In genomic region chr6:20881365-20881764, GRCh38 we compare ENCODE assay signal across 18 cellular contexts.
"Had no signal": no experiment of that assay in that cellular context is flagged by ENCODE, and none has a peak within 500 bp of the region (broad histone marks: within the 10 kb centered on the region; RNA-seq: fewer than 3 reads in every experiment).

No MANE protein-coding gene starts in this region.

- H3K27me3 ChIP-seq: heart left ventricle, left lung had no signal

- H3K4me2 ChIP-seq: smooth muscle cell had no signal

- DNase-seq: effector memory CD4-positive, alpha-beta T cell; heart left ventricle; hippocampal formation; left lung; lower lobe of right lung; natural killer cell; posterior cingulate gyrus; right cardiac atrium; stimulated activated CD4-positive, alpha-beta T cell treated with anti-CD3 and anti-CD28 coated beads, Interleukin-2, amount 100 ng/mL, for 48 hours; stimulated activated naive CD4-positive, alpha-beta T cell treated with Interleukin-2 at 50 U/mL for 16 hours; trophoblast cell had no signal

- H3K4me3 Mint-ChIP-seq: memory B cell, mesothelial cell of epicardium, natural killer cell, neural crest cell had no signal

- H3K4me1 Mint-ChIP-seq: memory B cell had no signal

- H3K27ac ChIP-seq: heart left ventricle, left lung, lower lobe of right lung had no signal

- H3K4me3 ChIP-seq: heart left ventricle, left lung, lower lobe of right lung, smooth muscle cell had no signal

- FAIRE-seq: endometrium, frontal cortex, islet of Langerhans had no signal

- H3K27ac Mint-ChIP-seq: memory B cell, mesothelial cell of epicardium, natural killer cell had no signal

- H3K36me3 ChIP-seq: heart left ventricle, left lung, lower lobe of right lung had no signal

- H3K27me3 Mint-ChIP-seq: memory B cell had no signal

- H3K9me3 ChIP-seq: lower lobe of right lung had no signal
